Comparison of ENCODE assay signal across 8 cellular contexts in genomic region chr5:109479260-109479860, GRCh38.
DNase-seq lines count a peak whose midpoint lies in the region; ATAC-seq and TF ChIP-seq lines count a peak whose summit lies in the region.

No MANE protein-coding gene starts in this region.

- no peaks in the 10 kb centered on the region for H3K36me3 Mint-ChIP-seq in activated naive CD4-positive, alpha-beta T cell treated with anti-CD3 and anti-CD28 coated beads for 36 hours (ENCODE audit: low read depth)

- CTCF ChIA-PET in activated naive CD4-positive, alpha-beta T cell treated with anti-CD3 and anti-CD28 coated beads for 36 hours (lab: Charles Lee), result interaction anchor here (0.8 to 1.0 kb wide), 2 partner anchors 10 to 199 kb away, joined by 3 read pairs; no protein-coding TSS in a partner anchor

- peak; percentile 13 to 49 (median 37) for TF ChIP-seq CTCF in adrenal gland (IDR thresholded peaks at IDR 0.05)
- peak; percentile 33 for TF ChIP-seq CTCF in lower lobe of right lung (IDR thresholded peaks at IDR 0.05)

- H3K9me3 Mint-ChIP-seq in activated naive CD4-positive, alpha-beta T cell treated with anti-CD3 and anti-CD28 coated beads for 36 hours, result no peaks in the 10 kb centered on the region

- H3K27me3 ChIP-seq in adrenal gland (no peaks in the 10 kb centered on the region), lower lobe of right lung (ENCODE audit: low read depth) (no peaks in the 10 kb centered on the region)

- WGBS in adrenal gland, 4 donors, result 80 to 91% (median 83%) methylated on average over 2 of the region's 2 CpGs

- TF ChIP-seq POLR2A in adrenal gland (IDR thresholded peaks at IDR 0.05), result no peak

- intact Hi-C loops in adrenal gland (cut with DNase I), result no loop called here
- intact Hi-C loops in lower lobe of right lung (cut with DNase I), result no loop called here
- intact Hi-C loops in activated naive CD4-positive, alpha-beta T cell treated with anti-CD3 and anti-CD28 coated beads for 36 hours (cut with micrococcal nuclease), result loop anchor here (1.0 to 10.0 kb wide), 5 partner anchors 175 to 1215 kb away; no protein-coding TSS in a partner anchor

- peak; percentile 27 for DNase-seq in EH (ENCODE audit: low read depth)
- DNase-seq in HT-29 (ENCODE audit: low spot score), result peak; percentile 32
- no peak for DNase-seq in adrenal gland
- no peak for DNase-seq in lower lobe of right lung
- DNase-seq in activated CD4-positive, alpha-beta T cell treated with anti-CD3 and anti-CD28 coated beads for 4 hours, result no peak
- no peak for DNase-seq in OCI-M2 (lab: John Stamatoyannopoulos, UW; ENCODE audit: unreplicated experiment)
- DNase-seq in activated naive CD4-positive, alpha-beta T cell treated with anti-CD3 and anti-CD28 coated beads for 36 hours, result no peak

- H3K9me3 ChIP-seq in adrenal gland (replicated peaks in 1 of 3), result no peaks in the 10 kb centered on the region
- H3K9me3 ChIP-seq in lower lobe of right lung, result no peaks in the 10 kb centered on the region

- H3K4me1 ChIP-seq in adrenal gland (replicated peaks in 1 of 2) (peaks cover 0 to 9% of the 10 kb centered on the region in 2 donors), lower lobe of right lung (peaks cover 18% of the 10 kb centered on the region)

- no peak overlapping the region for H3K4me3 Mint-ChIP-seq in activated naive CD4-positive, alpha-beta T cell treated with anti-CD3 and anti-CD28 coated beads for 36 hours

- H3K27ac Mint-ChIP-seq in activated naive CD4-positive, alpha-beta T cell treated with anti-CD3 and anti-CD28 coated beads for 36 hours, result no peak overlapping the region

- no peaks in the 10 kb centered on the region for H3K36me3 ChIP-seq in adrenal gland (replicated peaks in 1 of 2)
- H3K36me3 ChIP-seq in lower lobe of right lung, result no peaks in the 10 kb centered on the region

- H3K4me1 Mint-ChIP-seq in activated naive CD4-positive, alpha-beta T cell treated with anti-CD3 and anti-CD28 coated beads for 36 hours (ENCODE audit: low read depth), result no peaks in the 10 kb centered on the region

- H3K4me3 ChIP-seq in adrenal gland, result no peak overlapping the region
- no peak overlapping the region for H3K4me3 ChIP-seq in lower lobe of right lung

- H3K27ac ChIP-seq in adrenal gland (no peak overlapping the region), lower lobe of right lung (no peak overlapping the region)

- ATAC-seq in lower lobe of right lung (no peak), GM21786 (IDR thresholded peaks at IDR 0.05; ENCODE audit: unreplicated experiment) (no peak)

- no peaks in the 10 kb centered on the region for H3K27me3 Mint-ChIP-seq in activated naive CD4-positive, alpha-beta T cell treated with anti-CD3 and anti-CD28 coated beads for 36 hours (ENCODE audit: low read depth)

Comparison
In these comparisons a context has a peak if more than half of its experiments do, and no peak if none do; other contexts are left out.
1. DNase-seq: peak in EH (single experiment) and HT-29 (single experiment); none in adrenal gland (0 of 7), lower lobe of right lung (single experiment), activated CD4-positive, alpha-beta T cell treated with anti-CD3 and anti-CD28 coated beads for 4 hours (0 of 2), OCI-M2 (single experiment) and activated naive CD4-positive, alpha-beta T cell treated with anti-CD3 and anti-CD28 coated beads for 36 hours (single experiment).